20 cellular contexts compared by ENCODE assay signal in genomic region chr20:13648291-13648690, GRCh38. TPM values are rescaled to one million over a fixed set of nuclear protein-coding genes. Genes with fewer than 3 reads are reported as not detected.
DNase-seq lines count a peak whose midpoint lies in the region; ATAC-seq and TF ChIP-seq lines count a peak whose summit lies in the region.
"Had no signal": no experiment of that assay in that cellular context is flagged by ENCODE, and none has a peak within 500 bp of the region (broad histone marks: within the 10 kb centered on the region; RNA-seq: fewer than 3 reads in every experiment).

No MANE protein-coding gene starts in this region.

- no peaks in the 10 kb centered on the region for H3K27me3 ChIP-seq in right atrium auricular region
- no peaks in the 10 kb centered on the region for H3K27me3 ChIP-seq in aorta (ENCODE audit: control insufficient read depth in 1 of 2, insufficient read depth in 2 of 2, low read length in 1 of 2)
- H3K27me3 ChIP-seq: Peyer's patch had no signal

- no peak for DNase-seq in Right ventricle myocardium superior
- no peak for DNase-seq in right atrium auricular region (ENCODE audit: low spot score)
- peak; percentile 85 for DNase-seq in NCI-H446 treated with DMSO at 0.1 percent for 48 hours (lab: John Stamatoyannopoulos, UW)
- peak; percentile 25 for DNase-seq in left cardiac atrium
- DNase-seq in aorta = no peak
- no peak for DNase-seq in KBM-7
- no peak for DNase-seq in HK-2 (ENCODE audit: unreplicated experiment)
- DNase-seq: GF-D8; NCI-H1417; NCI-H2029; NCI-H345; NCI-H526 treated with DMSO at 0.1 percent for 48 hours; NK-92 treated with Interleukin-12 subunit alpha and Interleukin-12 subunit beta, amount 100 ng/mL, for 24 hours; Peyer's patch; SHP77 treated with DMSO at 0.1 percent for 48 hours; SK-N-SH had no signal

- H3K27ac ChIP-seq in right atrium auricular region = no peak overlapping the region
- H3K27ac ChIP-seq in aorta (ENCODE audit: low read depth in 1 of 2, low read length in 2 of 2) = no peak overlapping the region
- H3K27ac ChIP-seq: C4-2B, KMS-11, Peyer's patch had no signal

- WGBS in aorta, 2 donors = 62 to 63% methylated on average over 3 of the region's 3 CpGs

- intact Hi-C loops in Right ventricle myocardium superior (cut with DNase I) = no loop called here
- intact Hi-C loops in left cardiac atrium (cut with DNase I) = no loop called here
- intact Hi-C loops in aorta (cut with DNase I) = no loop called here

- peak; percentile 65 for ATAC-seq in Right ventricle myocardium superior (ENCODE audit: poor library complexity)
- peak; percentile 74 to 79 for ATAC-seq in left cardiac atrium
- ATAC-seq in aorta (ENCODE audit: low FRiP score) = peak; percentile 76
- no peak for ATAC-seq in HG03135 (IDR thresholded peaks at IDR 0.05; ENCODE audit: unreplicated experiment)
- ATAC-seq: HepG2 had no signal

- in situ Hi-C loops in KBM-7 (cut with MboI; ENCODE audit: low pct_unique_long_range_greater_than_20kb, low sequenced_read_pairs) = no loop called here

- no peak overlapping the region for H3K4me3 ChIP-seq in right atrium auricular region
- no peak overlapping the region for H3K4me3 ChIP-seq in aorta (ENCODE audit: low read length in 2 of 2)
- H3K4me3 ChIP-seq: Peyer's patch had no signal

- peaks cover 0 to 20% of the 10 kb centered on the region in 2 donors for H3K4me1 ChIP-seq in right atrium auricular region
- no peaks in the 10 kb centered on the region for H3K4me1 ChIP-seq in aorta (ENCODE audit: control insufficient read depth in 1 of 2, insufficient read depth in 2 of 2, low read length in 2 of 2)
- H3K4me1 ChIP-seq: Peyer's patch had no signal

- H3K9me3 ChIP-seq in right atrium auricular region (peaks cover 0 to 5% of the 10 kb centered on the region in 2 donors), aorta (ENCODE audit: control insufficient read depth, low read length) (no peaks in the 10 kb centered on the region)
- H3K9me3 ChIP-seq: Peyer's patch, SK-N-SH had no signal

- no peak for TF ChIP-seq CTCF in right atrium auricular region (IDR thresholded peaks at IDR 0.05)

- H3K36me3 ChIP-seq in right atrium auricular region = no peaks in the 10 kb centered on the region
- H3K36me3 ChIP-seq in aorta (ENCODE audit: control insufficient read depth in 1 of 2, insufficient read depth in 2 of 2, low read length in 1 of 2) = no peaks in the 10 kb centered on the region
- H3K36me3 ChIP-seq: Peyer's patch had no signal

RNA-seq across cellular contexts. Expression of gene TASP1, which starts 9.6 kb away (rescaled TPM):
- total RNA-seq in Right ventricle myocardium superior = 4.7 TPM
- 1 to 10 TPM; 5.2 to 7.2 TPM for total RNA-seq in right atrium auricular region
- 10 to 100 TPM in 1 of 2 donors, 1 to 10 TPM in 1; 5.7 to 13.8 TPM for total RNA-seq in left cardiac atrium
- total RNA-seq in aorta = 10 to 100 TPM; 32.8 to 74.6 TPM
- polyA plus RNA-seq in aorta = 10 to 100 TPM; 13.2 to 18.9 TPM

Comparison
In these comparisons a context has a peak if more than half of its experiments do, and no peak if none do; other contexts are left out.
1. DNase-seq: peak in NCI-H446 treated with DMSO at 0.1 percent for 48 hours (single experiment) and left cardiac atrium (single experiment); none in Right ventricle myocardium superior (single experiment), right atrium auricular region (single experiment), aorta (0 of 2), KBM-7 (single experiment) and HK-2 (single experiment).